In genomic region chr19:45488708-45489107, GRCh38 we compare ENCODE assay signal across 6 cellular contexts.
"Had no signal": no experiment of that assay in that cellular context is flagged by ENCODE, and none has a peak within 500 bp of the region (broad histone marks: within the 10 kb centered on the region; RNA-seq: fewer than 3 reads in every experiment).

No MANE protein-coding gene starts in this region.

- DNase-seq: HFFc6, IMR-90, KG1 had no signal

- H3K27ac Mint-ChIP-seq: GM23338, HFFc6 had no signal

- ATAC-seq: GM23338, HCT116, K562 had no signal

- H3K4me3 Mint-ChIP-seq: GM23338, HFFc6 had no signal

- H3K9me3 Mint-ChIP-seq: GM23338, HFFc6 had no signal
